Comparison of ENCODE assay signal across 2 cellular contexts in the genomic region with DNA sequence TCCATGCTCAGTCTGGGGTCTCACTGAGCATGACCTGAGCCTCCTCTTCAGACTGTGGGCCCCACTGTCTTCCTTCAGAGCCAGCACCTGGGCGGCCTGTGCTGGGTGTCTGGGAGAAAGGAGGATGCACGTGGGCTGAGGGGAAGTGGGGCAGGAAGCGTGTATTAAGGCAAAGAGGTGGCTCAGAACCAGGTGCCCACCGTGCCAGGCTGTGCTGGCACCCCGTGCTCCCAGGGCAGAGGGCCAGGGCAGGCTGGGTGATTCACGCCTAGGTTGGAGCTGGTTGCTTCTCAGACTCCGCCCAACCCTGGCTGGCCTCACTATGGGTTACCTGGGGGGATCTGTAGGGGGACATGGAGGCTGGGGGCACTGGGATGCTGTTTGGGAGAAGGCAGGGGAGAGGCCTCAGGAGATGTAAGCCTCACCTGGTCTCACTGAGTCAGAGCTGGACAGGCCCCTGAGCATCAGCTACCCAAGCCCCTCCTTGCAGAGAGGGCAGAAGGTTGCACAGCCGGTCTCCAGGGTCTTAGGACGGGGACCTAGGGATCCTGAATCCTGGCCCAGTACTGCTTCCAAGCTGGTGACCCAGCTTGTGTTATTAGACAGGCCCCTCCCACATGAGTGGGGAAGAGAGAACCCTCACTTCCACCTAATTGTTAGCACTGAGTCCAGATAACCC.
A peak's percentile ranks its signal among the peaks of the same experiment; 100 is the strongest.
TF ChIP-seq lines count a peak whose summit lies in the region.

No MANE protein-coding gene starts in this region.

TF ChIP-seq in HEK293, 187 proteins besides CTCF, POLR2A, EP300 and RAD21 (continued from another document):
- TF ChIP-seq ZNF514 (tag by site-specific recombination; IDR thresholded peaks at IDR 0.05): no peak
- TF ChIP-seq, protein P1, sequence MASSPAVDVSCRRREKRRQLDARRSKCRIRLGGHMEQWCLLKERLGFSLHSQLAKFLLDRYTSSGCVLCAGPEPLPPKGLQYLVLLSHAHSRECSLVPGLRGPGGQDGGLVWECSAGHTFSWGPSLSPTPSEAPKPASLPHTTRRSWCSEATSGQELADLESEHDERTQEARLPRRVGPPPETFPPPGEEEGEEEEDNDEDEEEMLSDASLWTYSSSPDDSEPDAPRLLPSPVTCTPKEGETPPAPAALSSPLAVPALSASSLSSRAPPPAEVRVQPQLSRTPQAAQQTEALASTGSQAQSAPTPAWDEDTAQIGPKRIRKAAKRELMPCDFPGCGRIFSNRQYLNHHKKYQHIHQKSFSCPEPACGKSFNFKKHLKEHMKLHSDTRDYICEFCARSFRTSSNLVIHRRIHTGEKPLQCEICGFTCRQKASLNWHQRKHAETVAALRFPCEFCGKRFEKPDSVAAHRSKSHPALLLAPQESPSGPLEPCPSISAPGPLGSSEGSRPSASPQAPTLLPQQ (tag by site-specific recombination; IDR thresholded peaks at IDR 0.05): 0 out of 2 replicates have a peak, but pooled peaks have one; percentile 19

TF ChIP-seq in H1, 55 proteins besides CTCF, POLR2A, EP300 and RAD21 (continued from another document):
- TF ChIP-seq NRF1 (IDR thresholded peaks at IDR 0.05; ENCODE audit: low read depth, low read length): no peak
- TF ChIP-seq CBX5 (IDR thresholded peaks at IDR 0.05; ENCODE audit: low read depth, low read length): no peak
- no peak for TF ChIP-seq CHD2 (IDR thresholded peaks at IDR 0.05; ENCODE audit: low read length)
- TF ChIP-seq, protein P2, sequence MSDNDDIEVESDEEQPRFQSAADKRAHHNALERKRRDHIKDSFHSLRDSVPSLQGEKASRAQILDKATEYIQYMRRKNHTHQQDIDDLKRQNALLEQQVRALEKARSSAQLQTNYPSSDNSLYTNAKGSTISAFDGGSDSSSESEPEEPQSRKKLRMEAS (IDR thresholded peaks at IDR 0.05): no peak
- TF ChIP-seq BRCA1 (IDR thresholded peaks at IDR 0.05; ENCODE audit: low read depth, low read length): no peak
- TF ChIP-seq KDM5A (IDR thresholded peaks at IDR 0.05; ENCODE audit: low read length): no peak
- TF ChIP-seq SIX5 (IDR thresholded peaks at IDR 0.05; ENCODE audit: low read depth, low read length): no peak
- TF ChIP-seq BACH1 (IDR thresholded peaks at IDR 0.05; ENCODE audit: low read length): no peak
- TF ChIP-seq SP4 (IDR thresholded peaks at IDR 0.05; ENCODE audit: low read length): no peak
- TF ChIP-seq RNF2 (IDR thresholded peaks at IDR 0.05; ENCODE audit: borderline replicate concordance, low read depth, low read length, missing control alignments, poor library complexity, severe bottlenecking): no peak
- TF ChIP-seq JUN (IDR thresholded peaks at IDR 0.05; ENCODE audit: low read depth, low read length): no peak
- TF ChIP-seq, protein P3, sequence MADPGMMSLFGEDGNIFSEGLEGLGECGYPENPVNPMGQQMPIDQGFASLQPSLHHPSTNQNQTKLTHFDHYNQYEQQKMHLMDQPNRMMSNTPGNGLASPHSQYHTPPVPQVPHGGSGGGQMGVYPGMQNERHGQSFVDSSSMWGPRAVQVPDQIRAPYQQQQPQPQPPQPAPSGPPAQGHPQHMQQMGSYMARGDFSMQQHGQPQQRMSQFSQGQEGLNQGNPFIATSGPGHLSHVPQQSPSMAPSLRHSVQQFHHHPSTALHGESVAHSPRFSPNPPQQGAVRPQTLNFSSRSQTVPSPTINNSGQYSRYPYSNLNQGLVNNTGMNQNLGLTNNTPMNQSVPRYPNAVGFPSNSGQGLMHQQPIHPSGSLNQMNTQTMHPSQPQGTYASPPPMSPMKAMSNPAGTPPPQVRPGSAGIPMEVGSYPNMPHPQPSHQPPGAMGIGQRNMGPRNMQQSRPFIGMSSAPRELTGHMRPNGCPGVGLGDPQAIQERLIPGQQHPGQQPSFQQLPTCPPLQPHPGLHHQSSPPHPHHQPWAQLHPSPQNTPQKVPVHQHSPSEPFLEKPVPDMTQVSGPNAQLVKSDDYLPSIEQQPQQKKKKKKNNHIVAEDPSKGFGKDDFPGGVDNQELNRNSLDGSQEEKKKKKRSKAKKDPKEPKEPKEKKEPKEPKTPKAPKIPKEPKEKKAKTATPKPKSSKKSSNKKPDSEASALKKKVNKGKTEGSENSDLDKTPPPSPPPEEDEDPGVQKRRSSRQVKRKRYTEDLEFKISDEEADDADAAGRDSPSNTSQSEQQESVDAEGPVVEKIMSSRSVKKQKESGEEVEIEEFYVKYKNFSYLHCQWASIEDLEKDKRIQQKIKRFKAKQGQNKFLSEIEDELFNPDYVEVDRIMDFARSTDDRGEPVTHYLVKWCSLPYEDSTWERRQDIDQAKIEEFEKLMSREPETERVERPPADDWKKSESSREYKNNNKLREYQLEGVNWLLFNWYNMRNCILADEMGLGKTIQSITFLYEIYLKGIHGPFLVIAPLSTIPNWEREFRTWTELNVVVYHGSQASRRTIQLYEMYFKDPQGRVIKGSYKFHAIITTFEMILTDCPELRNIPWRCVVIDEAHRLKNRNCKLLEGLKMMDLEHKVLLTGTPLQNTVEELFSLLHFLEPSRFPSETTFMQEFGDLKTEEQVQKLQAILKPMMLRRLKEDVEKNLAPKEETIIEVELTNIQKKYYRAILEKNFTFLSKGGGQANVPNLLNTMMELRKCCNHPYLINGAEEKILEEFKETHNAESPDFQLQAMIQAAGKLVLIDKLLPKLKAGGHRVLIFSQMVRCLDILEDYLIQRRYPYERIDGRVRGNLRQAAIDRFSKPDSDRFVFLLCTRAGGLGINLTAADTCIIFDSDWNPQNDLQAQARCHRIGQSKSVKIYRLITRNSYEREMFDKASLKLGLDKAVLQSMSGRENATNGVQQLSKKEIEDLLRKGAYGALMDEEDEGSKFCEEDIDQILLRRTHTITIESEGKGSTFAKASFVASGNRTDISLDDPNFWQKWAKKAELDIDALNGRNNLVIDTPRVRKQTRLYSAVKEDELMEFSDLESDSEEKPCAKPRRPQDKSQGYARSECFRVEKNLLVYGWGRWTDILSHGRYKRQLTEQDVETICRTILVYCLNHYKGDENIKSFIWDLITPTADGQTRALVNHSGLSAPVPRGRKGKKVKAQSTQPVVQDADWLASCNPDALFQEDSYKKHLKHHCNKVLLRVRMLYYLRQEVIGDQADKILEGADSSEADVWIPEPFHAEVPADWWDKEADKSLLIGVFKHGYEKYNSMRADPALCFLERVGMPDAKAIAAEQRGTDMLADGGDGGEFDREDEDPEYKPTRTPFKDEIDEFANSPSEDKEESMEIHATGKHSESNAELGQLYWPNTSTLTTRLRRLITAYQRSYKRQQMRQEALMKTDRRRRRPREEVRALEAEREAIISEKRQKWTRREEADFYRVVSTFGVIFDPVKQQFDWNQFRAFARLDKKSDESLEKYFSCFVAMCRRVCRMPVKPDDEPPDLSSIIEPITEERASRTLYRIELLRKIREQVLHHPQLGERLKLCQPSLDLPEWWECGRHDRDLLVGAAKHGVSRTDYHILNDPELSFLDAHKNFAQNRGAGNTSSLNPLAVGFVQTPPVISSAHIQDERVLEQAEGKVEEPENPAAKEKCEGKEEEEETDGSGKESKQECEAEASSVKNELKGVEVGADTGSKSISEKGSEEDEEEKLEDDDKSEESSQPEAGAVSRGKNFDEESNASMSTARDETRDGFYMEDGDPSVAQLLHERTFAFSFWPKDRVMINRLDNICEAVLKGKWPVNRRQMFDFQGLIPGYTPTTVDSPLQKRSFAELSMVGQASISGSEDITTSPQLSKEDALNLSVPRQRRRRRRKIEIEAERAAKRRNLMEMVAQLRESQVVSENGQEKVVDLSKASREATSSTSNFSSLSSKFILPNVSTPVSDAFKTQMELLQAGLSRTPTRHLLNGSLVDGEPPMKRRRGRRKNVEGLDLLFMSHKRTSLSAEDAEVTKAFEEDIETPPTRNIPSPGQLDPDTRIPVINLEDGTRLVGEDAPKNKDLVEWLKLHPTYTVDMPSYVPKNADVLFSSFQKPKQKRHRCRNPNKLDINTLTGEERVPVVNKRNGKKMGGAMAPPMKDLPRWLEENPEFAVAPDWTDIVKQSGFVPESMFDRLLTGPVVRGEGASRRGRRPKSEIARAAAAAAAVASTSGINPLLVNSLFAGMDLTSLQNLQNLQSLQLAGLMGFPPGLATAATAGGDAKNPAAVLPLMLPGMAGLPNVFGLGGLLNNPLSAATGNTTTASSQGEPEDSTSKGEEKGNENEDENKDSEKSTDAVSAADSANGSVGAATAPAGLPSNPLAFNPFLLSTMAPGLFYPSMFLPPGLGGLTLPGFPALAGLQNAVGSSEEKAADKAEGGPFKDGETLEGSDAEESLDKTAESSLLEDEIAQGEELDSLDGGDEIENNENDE (IDR thresholded peaks at IDR 0.05; ENCODE audit: insufficient replicate concordance, low read length): no peak
- TF ChIP-seq CREB1 (IDR thresholded peaks at IDR 0.05): no peak
- no peak for TF ChIP-seq CTBP2 (IDR thresholded peaks at IDR 0.05; ENCODE audit: borderline replicate concordance, insufficient read depth, insufficient read length, low read length)
- TF ChIP-seq TBP (IDR thresholded peaks at IDR 0.05; ENCODE audit: low read depth, low read length): no peak
- TF ChIP-seq BCL11A (IDR thresholded peaks at IDR 0.05; ENCODE audit: low read depth in 2 of 2, low read length in 2 of 2): no peak
TF ChIP-seq in H1: peak in this region for 0.
